Comparison of ENCODE assay signal across 9 cellular contexts in the genomic region with DNA sequence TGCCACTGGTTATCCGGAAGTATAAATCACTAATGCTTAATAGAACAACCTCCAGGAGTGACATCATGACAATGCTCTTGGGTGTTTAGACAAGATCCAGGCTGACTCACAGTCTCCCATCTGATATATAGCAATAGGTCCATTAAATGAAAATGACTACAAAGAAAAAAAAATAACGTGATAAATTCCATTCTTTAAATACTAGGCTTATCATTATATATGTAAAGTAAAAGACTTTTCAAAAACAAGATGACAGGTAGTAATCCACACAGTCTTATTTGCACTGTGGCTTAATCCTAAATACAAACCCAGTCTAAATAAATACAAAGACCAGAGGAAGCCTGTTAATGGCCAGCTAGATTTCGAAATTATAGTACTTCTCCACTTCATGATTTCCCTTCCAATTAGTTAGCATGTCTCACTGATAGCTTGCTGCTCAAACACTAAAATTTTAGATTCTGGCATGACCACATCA.
A peak's percentile ranks its signal among the peaks of the same experiment; 100 is the strongest.
DNase-seq lines count a peak whose midpoint lies in the region; ATAC-seq and TF ChIP-seq lines count a peak whose summit lies in the region.
"Had no signal": no experiment of that assay in that cellular context is flagged by ENCODE, and none has a peak within 500 bp of the region (broad histone marks: within the 10 kb centered on the region; RNA-seq: fewer than 3 reads in every experiment).

No MANE protein-coding gene starts in this region.

- H3K27ac ChIP-seq in GM23248 (peak overlapping the region; percentile 17; the same call in 1 of the 2 replicates), mammary epithelial cell (ENCODE audit: insufficient read depth, low read depth, low read length) (no peak overlapping the region)
- H3K27ac ChIP-seq: thyroid gland had no signal

- WGBS in GM23248 (ENCODE audit: low coverage in 1 of 2, low lambda C conversion rate in 2 of 2, missing lambda C conversion rate in 2 of 2), 2 experiments: 40 to 43% methylated on average over 3 of the region's 3 CpGs
- WGBS in mammary epithelial cell (ENCODE audit: low coverage, missing lambda C conversion rate): 63% methylated on average over 3 of the region's 3 CpGs

- H3K4me2 ChIP-seq in GM23248 (ENCODE audit: unreplicated experiment) (peak overlapping the region; percentile 5), mammary epithelial cell (ENCODE audit: insufficient read depth, low read depth, low read length) (no peak overlapping the region)

- dilution Hi-C loops in mammary epithelial cell (cut with HindIII; ENCODE audit: low sequenced_read_pairs): no loop called here

- H3K4me1 ChIP-seq in GM23248 (ENCODE audit: insufficient read depth) (peaks cover 12% of the 10 kb centered on the region), mammary epithelial cell (ENCODE audit: insufficient read depth, low read length) (peaks cover 4% of the 10 kb centered on the region)

- CTCF ChIA-PET in mammary epithelial cell (lab: Charles Lee; ENCODE audit: low non-redundant PET): no interaction called here

- no peaks in the 10 kb centered on the region for H3K27me3 ChIP-seq in GM23248 (replicated peaks; ENCODE audit: insufficient read depth)
- no peaks in the 10 kb centered on the region for H3K27me3 ChIP-seq in mammary epithelial cell (ENCODE audit: insufficient read depth, low read length)
- H3K27me3 ChIP-seq: thyroid gland had no signal

- H3K79me2 ChIP-seq in GM23248 (ENCODE audit: insufficient read depth) (no peaks in the 10 kb centered on the region), mammary epithelial cell (ENCODE audit: insufficient read depth, low read length) (no peaks in the 10 kb centered on the region)

- ATAC-seq in GM21717 (IDR thresholded peaks at IDR 0.05; ENCODE audit: unreplicated experiment): no peak

- TF ChIP-seq CTCF in mammary epithelial cell (conservative IDR thresholded peaks at IDR 0.05 in 1 of 2, IDR thresholded peaks at IDR 0.05 in 1 of 2; ENCODE audit: extremely low read depth in 1 of 2, insufficient read depth in 1 of 2, low read depth in 1 of 2, low read length in 2 of 2): no peak

- peaks cover 15% of the 10 kb centered on the region for H3F3A ChIP-seq in GM23248 (ENCODE audit: insufficient read depth)

- peak; percentile 83 for DNase-seq in GM23248
- DNase-seq in NCI-H146 treated with DMSO at 0.1 percent for 48 hours (lab: John Stamatoyannopoulos, UW; ENCODE audit: unreplicated experiment): peak; percentile 82
- peak; percentile 73 for DNase-seq in mammary epithelial cell
- DNase-seq in non-pigmented ciliary epithelial cell (ENCODE audit: low read depth): peak; percentile 68
- DNase-seq in stimulated activated naive CD4-positive, alpha-beta T cell treated with Interleukin-2 at 50 U/mL for 16 hours (lab: John Stamatoyannopoulos, UW): no peak
- DNase-seq in activated T-cell treated with anti-CD3 and anti-CD28 coated beads, Interleukin-2, amount 50 U/mL, for 1 hour: no peak
- DNase-seq: activated naive CD8-positive, alpha-beta T cell treated with anti-CD3 and anti-CD28 coated beads, Interleukin-2, amount 10 ng/mL, durations not matched to agents 7 days and 5 days; thyroid gland had no signal

- H3K9me3 ChIP-seq in GM23248 (ENCODE audit: low read depth) (no peaks in the 10 kb centered on the region), mammary epithelial cell (replicated peaks; ENCODE audit: insufficient read depth, low read length) (no peaks in the 10 kb centered on the region)
- H3K9me3 ChIP-seq: thyroid gland had no signal

- H3K36me3 ChIP-seq in GM23248 (ENCODE audit: low read depth) (no peaks in the 10 kb centered on the region), mammary epithelial cell (ENCODE audit: insufficient read depth, low read length) (no peaks in the 10 kb centered on the region)
- H3K36me3 ChIP-seq: thyroid gland had no signal

- H3K9ac ChIP-seq in GM23248 (no peak overlapping the region), mammary epithelial cell (ENCODE audit: insufficient read depth, low read length) (no peak overlapping the region)

- intact Hi-C loops in mammary epithelial cell (cut with micrococcal nuclease): no loop called here

- H4K20me1 ChIP-seq in GM23248 (ENCODE audit: insufficient read depth): no peaks in the 10 kb centered on the region
- H4K20me1 ChIP-seq in mammary epithelial cell (ENCODE audit: insufficient read depth, low read length): no peaks in the 10 kb centered on the region

- in situ Hi-C loops in GM23248 (cut with MboI): no loop called here
- in situ Hi-C loops in mammary epithelial cell (cut with MboI; ENCODE audit: low sequenced_read_pairs in 2 of 2): no loop called here

- BruUV-seq in mammary epithelial cell (replicated peaks; lab: Mats Ljungman, UMichigan): no TSS peak

- no peak overlapping the region for H3K4me3 ChIP-seq in GM23248
- H3K4me3 ChIP-seq in mammary epithelial cell (replicated peaks in 1 of 3; ENCODE audit: insufficient read depth in 1 of 3, low read depth in 2 of 3, low read length in 3 of 3): no peak overlapping the region
- H3K4me3 ChIP-seq: thyroid gland had no signal

- H2AFZ ChIP-seq in GM23248: no peak overlapping the region
- no peak overlapping the region for H2AFZ ChIP-seq in mammary epithelial cell (ENCODE audit: low read depth, low read length)

- no peaks in the 10 kb centered on the region for H3K9me2 ChIP-seq in GM23248 (ENCODE audit: insufficient read depth)

Comparison
In these comparisons a context has a peak if more than half of its experiments do, and no peak if none do; other contexts are left out.
1. DNase-seq: peak in GM23248 (single experiment), NCI-H146 treated with DMSO at 0.1 percent for 48 hours (single experiment), mammary epithelial cell (single experiment) and non-pigmented ciliary epithelial cell (single experiment); none in stimulated activated naive CD4-positive, alpha-beta T cell treated with Interleukin-2 at 50 U/mL for 16 hours (single experiment) and activated T-cell treated with anti-CD3 and anti-CD28 coated beads, Interleukin-2, amount 50 U/mL, for 1 hour (single experiment).